In genomic region chr9:78406146-78406545, GRCh38 we compare ENCODE assay signal across 16 cellular contexts.
"Had no signal": no experiment of that assay in that cellular context is flagged by ENCODE, and none has a peak within 500 bp of the region (broad histone marks: within the 10 kb centered on the region; RNA-seq: fewer than 3 reads in every experiment).

No MANE protein-coding gene starts in this region.

- H3K4me3 Mint-ChIP-seq: activated CD4-positive, alpha-beta memory T cell treated with anti-CD3 and anti-CD28 coated beads for 36 hours; activated naive CD8-positive, alpha-beta T cell treated with anti-CD3 and anti-CD28 coated beads, Interleukin-2, amount 10 ng/mL, durations not matched to agents 7 days and 5 days; nephron; stimulated activated naive CD8-positive, alpha-beta T cell treated with anti-CD3 and anti-CD28 coated beads, Interleukin-15, Interleukin-2, amounts not matched to agents 100 ng/mL and 50 ng/mL, for 24 hours had no signal

- H3K4me3 ChIP-seq: coronary artery, testis had no signal

- H3K27ac ChIP-seq: coronary artery, testis, VCaP had no signal

- H3K9me3 Mint-ChIP-seq: activated CD4-positive, alpha-beta memory T cell treated with anti-CD3 and anti-CD28 coated beads for 36 hours; nephron; stimulated activated naive CD8-positive, alpha-beta T cell treated with anti-CD3 and anti-CD28 coated beads, Interleukin-15, Interleukin-2, amounts not matched to agents 100 ng/mL and 50 ng/mL, for 24 hours had no signal

- H3K36me3 Mint-ChIP-seq: activated CD4-positive, alpha-beta memory T cell treated with anti-CD3 and anti-CD28 coated beads for 36 hours; activated naive CD8-positive, alpha-beta T cell treated with anti-CD3 and anti-CD28 coated beads, Interleukin-2, amount 10 ng/mL, durations not matched to agents 7 days and 5 days had no signal

- H3K4me1 Mint-ChIP-seq: activated naive CD8-positive, alpha-beta T cell treated with anti-CD3 and anti-CD28 coated beads, Interleukin-2, amount 10 ng/mL, durations not matched to agents 7 days and 5 days; nephron had no signal

- H3K9me3 ChIP-seq: testis had no signal

- H3K4me1 ChIP-seq: testis had no signal

- DNase-seq: activated CD4-positive, alpha-beta memory T cell treated with anti-CD3 and anti-CD28 coated beads for 36 hours; activated gamma-delta T cell treated with Interleukin-2 at 50 U/mL for 16 hours; activated naive CD8-positive, alpha-beta T cell treated with anti-CD3 and anti-CD28 coated beads, Interleukin-2, amount 10 ng/mL, durations not matched to agents 7 days and 5 days; activated T-cell treated with anti-CD3 and anti-CD28 coated beads, Interleukin-2, amount 50 U/mL, for 48 hours; caudate nucleus; effector CD8-positive, alpha-beta T cell; left ventricle myocardium superior; mesendoderm; stimulated activated CD4-positive, alpha-beta T cell treated with anti-CD3 and anti-CD28 coated beads, Interleukin-4, amount 100 ng/mL, for 1 hour; stimulated activated CD8-positive, alpha-beta memory T cell treated with anti-CD3 and anti-CD28 coated beads, Interleukin-4, amount 100 ng/mL, for 48 hours; T-helper 9 cell; testis had no signal

- ATAC-seq: left ventricle myocardium superior had no signal

- H3K27me3 Mint-ChIP-seq: activated naive CD8-positive, alpha-beta T cell treated with anti-CD3 and anti-CD28 coated beads, Interleukin-2, amount 10 ng/mL, durations not matched to agents 7 days and 5 days; stimulated activated naive CD8-positive, alpha-beta T cell treated with anti-CD3 and anti-CD28 coated beads, Interleukin-15, Interleukin-2, amounts not matched to agents 100 ng/mL and 50 ng/mL, for 24 hours had no signal

- H3K27ac Mint-ChIP-seq: activated CD4-positive, alpha-beta memory T cell treated with anti-CD3 and anti-CD28 coated beads for 36 hours; activated naive CD8-positive, alpha-beta T cell treated with anti-CD3 and anti-CD28 coated beads, Interleukin-2, amount 10 ng/mL, durations not matched to agents 7 days and 5 days; nephron; stimulated activated naive CD8-positive, alpha-beta T cell treated with anti-CD3 and anti-CD28 coated beads, Interleukin-15, Interleukin-2, amounts not matched to agents 100 ng/mL and 50 ng/mL, for 24 hours had no signal

- H3K27me3 ChIP-seq: testis had no signal
